Comparison of ENCODE assay signal across 1 cellular context in genomic region chr18:62720048-62720447, GRCh38.
TF ChIP-seq lines count a peak whose summit lies in the region.

No MANE protein-coding gene starts in this region.

TF ChIP-seq in HEK293, 187 proteins besides CTCF, POLR2A, EP300 and RAD21 (continued from another document):
- TF ChIP-seq PRDM6 (tag by site-specific recombination; IDR thresholded peaks at IDR 0.05) (peak; percentile 64), ZNF623 (tag by site-specific recombination; IDR thresholded peaks at IDR 0.05) (no peak), ZNF132 (tag by site-specific recombination; IDR thresholded peaks at IDR 0.05; ENCODE audit: borderline replicate concordance) (no peak), ZNF426 (tag by site-specific recombination; IDR thresholded peaks at IDR 0.05) (no peak), ZNF221 (tag by site-specific recombination; IDR thresholded peaks at IDR 0.05; ENCODE audit: borderline replicate concordance) (no peak), ZNF544 (tag by site-specific recombination; IDR thresholded peaks at IDR 0.05) (no peak)
